Comparison of ENCODE assay signal across 33 cellular contexts in the genomic region with DNA sequence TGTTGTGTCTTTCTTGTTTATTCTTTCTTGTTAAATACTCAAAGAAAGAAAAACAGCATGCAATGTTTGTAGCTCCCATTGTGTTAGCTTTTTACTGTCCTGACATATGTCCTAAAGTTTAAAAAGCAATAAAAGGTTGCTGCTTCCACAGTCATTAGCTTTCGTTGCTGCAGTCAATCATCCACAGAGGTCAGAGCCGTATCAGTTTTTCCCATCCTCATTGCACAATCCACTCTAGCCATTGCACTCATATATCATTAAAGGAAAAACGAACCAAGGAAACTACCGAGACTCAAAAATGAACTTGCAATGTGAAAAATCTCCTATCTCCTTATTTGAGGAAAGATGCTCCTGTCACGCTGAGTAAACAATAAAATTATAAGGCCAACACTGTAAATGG.
"Had no signal": no experiment of that assay in that cellular context is flagged by ENCODE, and none has a peak within 500 bp of the region (broad histone marks: within the 10 kb centered on the region; RNA-seq: fewer than 3 reads in every experiment).

No MANE protein-coding gene starts in this region.

- H3K4me1 Mint-ChIP-seq: activated CD4-positive, alpha-beta T cell treated with anti-CD3 and anti-CD28 coated beads for 36 hours; activated CD4-positive, alpha-beta T cell treated with anti-CD3 and anti-CD28 coated beads, Interleukin-2, amount 10 ng/mL, durations not matched to agents 24 days and 14 days; activated CD8-positive, alpha-beta memory T cell treated with anti-CD3 and anti-CD28 coated beads, Interleukin-2, amount 10 ng/mL, durations not matched to agents 7 days and 5 days; activated naive CD4-positive, alpha-beta T cell treated with anti-CD3 and anti-CD28 coated beads, Interleukin-2, amount 50 U/mL, for 24 hours; activated naive CD8-positive, alpha-beta T cell treated with anti-CD3 and anti-CD28 coated beads for 36 hours; activated naive CD8-positive, alpha-beta T cell treated with anti-CD3 and anti-CD28 coated beads, Interleukin-2, amount 50 U/mL, for 24 hours; T-helper 17 cell had no signal

- H3K9me3 ChIP-seq: body of pancreas, esophagus squamous epithelium, gastroesophageal sphincter had no signal

- H3K4me3 Mint-ChIP-seq: activated CD4-positive, alpha-beta memory T cell treated with anti-CD3 and anti-CD28 coated beads for 36 hours; activated CD4-positive, alpha-beta T cell treated with anti-CD3 and anti-CD28 coated beads for 36 hours; activated CD4-positive, alpha-beta T cell treated with anti-CD3 and anti-CD28 coated beads, Interleukin-2, amount 10 ng/mL, durations not matched to agents 24 days and 14 days; activated CD8-positive, alpha-beta memory T cell treated with anti-CD3 and anti-CD28 coated beads, Interleukin-2, amount 10 ng/mL, durations not matched to agents 7 days and 5 days; activated CD8-positive, alpha-beta T cell treated with anti-CD3 and anti-CD28 coated beads, Interleukin-2, amount 10 ng/mL, durations not matched to agents 7 days and 5 days; activated naive CD4-positive, alpha-beta T cell treated with anti-CD3 and anti-CD28 coated beads for 36 hours; activated naive CD4-positive, alpha-beta T cell treated with anti-CD3 and anti-CD28 coated beads, Interleukin-2, amount 50 U/mL, for 24 hours; activated naive CD8-positive, alpha-beta T cell treated with anti-CD3 and anti-CD28 coated beads for 36 hours; activated naive CD8-positive, alpha-beta T cell treated with anti-CD3 and anti-CD28 coated beads, Interleukin-2, amount 50 U/mL, for 24 hours; activated T-helper 1 cell treated with anti-CD3 and anti-CD28 coated beads, Interleukin-12 subunit alpha, Interleukin-12 subunit beta, Interleukin-2, Interleukin-4 antibody, amounts not matched to agents 30 ng/mL and 10 ng/mL and 1 ng/mL, durations not matched to agents 14 hours and 24 hours and 36 hours; T-helper 17 cell; T-helper 2 cell treated with Interferon-gamma antibody and Interleukin-4, amounts not matched to agents 5 μg/mL and 100 μg/mL, for 36 hours had no signal

- H3K4me1 ChIP-seq: body of pancreas, esophagus squamous epithelium, gastroesophageal sphincter had no signal

- H3K36me3 ChIP-seq: esophagus squamous epithelium, gastroesophageal sphincter had no signal

- H3K27me3 ChIP-seq: body of pancreas, esophagus squamous epithelium, gastroesophageal sphincter had no signal

- H3K27ac Mint-ChIP-seq: activated CD4-positive, alpha-beta memory T cell treated with anti-CD3 and anti-CD28 coated beads for 36 hours; activated CD4-positive, alpha-beta T cell treated with anti-CD3 and anti-CD28 coated beads for 36 hours; activated CD4-positive, alpha-beta T cell treated with anti-CD3 and anti-CD28 coated beads, Interleukin-2, amount 10 ng/mL, durations not matched to agents 24 days and 14 days; activated CD8-positive, alpha-beta memory T cell treated with anti-CD3 and anti-CD28 coated beads, Interleukin-2, amount 10 ng/mL, durations not matched to agents 7 days and 5 days; activated CD8-positive, alpha-beta T cell treated with anti-CD3 and anti-CD28 coated beads, Interleukin-2, amount 10 ng/mL, durations not matched to agents 7 days and 5 days; activated naive CD4-positive, alpha-beta T cell treated with anti-CD3 and anti-CD28 coated beads for 36 hours; activated naive CD4-positive, alpha-beta T cell treated with anti-CD3 and anti-CD28 coated beads, Interleukin-2, amount 50 U/mL, for 24 hours; activated naive CD8-positive, alpha-beta T cell treated with anti-CD3 and anti-CD28 coated beads for 36 hours; activated naive CD8-positive, alpha-beta T cell treated with anti-CD3 and anti-CD28 coated beads, Interleukin-2, amount 50 U/mL, for 24 hours; activated T-helper 1 cell treated with anti-CD3 and anti-CD28 coated beads, Interleukin-12 subunit alpha, Interleukin-12 subunit beta, Interleukin-2, Interleukin-4 antibody, amounts not matched to agents 30 ng/mL and 10 ng/mL and 1 ng/mL, durations not matched to agents 14 hours and 24 hours and 36 hours; activated T-helper 2 cell treated with anti-CD3 and anti-CD28 coated beads, Interferon-gamma antibody, Interleukin-2, Interleukin-4, amounts not matched to agents 10 μg/mL and 5 μg/mL and 100 μg/mL, durations not matched to agents 14 hours and 24 hours and 36 hours; T-helper 17 cell; T-helper 2 cell treated with Interferon-gamma antibody and Interleukin-4, amounts not matched to agents 5 μg/mL and 100 μg/mL, for 36 hours had no signal

- H3K9me3 Mint-ChIP-seq: activated naive CD8-positive, alpha-beta T cell treated with anti-CD3 and anti-CD28 coated beads, Interleukin-2, amount 50 U/mL, for 24 hours had no signal

- ATAC-seq: activated CD4-positive, alpha-beta T cell treated with anti-CD3 and anti-CD28 coated beads for 36 hours; activated CD8-positive, alpha-beta memory T cell treated with anti-CD3 and anti-CD28 coated beads, Interleukin-2, amount 10 ng/mL, durations not matched to agents 7 days and 5 days; activated CD8-positive, alpha-beta T cell treated with anti-CD3 and anti-CD28 coated beads, Interleukin-2, amount 10 ng/mL, durations not matched to agents 7 days and 5 days; activated naive CD8-positive, alpha-beta T cell treated with anti-CD3 and anti-CD28 coated beads, Interleukin-2, amount 50 U/mL, for 24 hours; body of pancreas; gastroesophageal sphincter; T-helper 17 cell had no signal

- H3K27me3 Mint-ChIP-seq: activated CD4-positive, alpha-beta memory T cell treated with anti-CD3 and anti-CD28 coated beads for 36 hours; activated CD4-positive, alpha-beta T cell treated with anti-CD3 and anti-CD28 coated beads for 36 hours; activated CD4-positive, alpha-beta T cell treated with anti-CD3 and anti-CD28 coated beads, Interleukin-2, amount 10 ng/mL, durations not matched to agents 24 days and 14 days; activated CD8-positive, alpha-beta memory T cell treated with anti-CD3 and anti-CD28 coated beads, Interleukin-2, amount 10 ng/mL, durations not matched to agents 7 days and 5 days; activated naive CD4-positive, alpha-beta T cell treated with anti-CD3 and anti-CD28 coated beads, Interleukin-2, amount 50 U/mL, for 24 hours; activated naive CD8-positive, alpha-beta T cell treated with anti-CD3 and anti-CD28 coated beads for 36 hours; activated naive CD8-positive, alpha-beta T cell treated with anti-CD3 and anti-CD28 coated beads, Interleukin-2, amount 50 U/mL, for 24 hours; T-helper 17 cell had no signal

- H3K4me3 ChIP-seq: body of pancreas, esophagus squamous epithelium, gastroesophageal sphincter had no signal

- H3K27ac ChIP-seq: body of pancreas, epithelial cell of prostate, esophagus squamous epithelium, gastroesophageal sphincter had no signal

- H3K36me3 Mint-ChIP-seq: activated CD4-positive, alpha-beta memory T cell treated with anti-CD3 and anti-CD28 coated beads for 36 hours; activated CD8-positive, alpha-beta memory T cell treated with anti-CD3 and anti-CD28 coated beads, Interleukin-2, amount 10 ng/mL, durations not matched to agents 7 days and 5 days; activated naive CD4-positive, alpha-beta T cell treated with anti-CD3 and anti-CD28 coated beads, Interleukin-2, amount 50 U/mL, for 24 hours; activated naive CD8-positive, alpha-beta T cell treated with anti-CD3 and anti-CD28 coated beads for 36 hours had no signal

- DNase-seq: activated CD4-positive, alpha-beta memory T cell treated with anti-CD3 and anti-CD28 coated beads for 36 hours; activated CD4-positive, alpha-beta T cell treated with anti-CD3 and anti-CD28 coated beads for 36 hours; activated CD4-positive, alpha-beta T cell treated with anti-CD3 and anti-CD28 coated beads, Interleukin-2, amount 10 ng/mL, durations not matched to agents 24 days and 14 days; activated CD4-positive, CD25-positive, alpha-beta regulatory T cell; activated CD4-positive, CD25-positive, alpha-beta regulatory T cell treated with anti-CD3 and anti-CD28 coated beads, Interleukin-2, amount 50 U/mL, for 72 hours; activated CD8-positive, alpha-beta memory T cell treated with anti-CD3 and anti-CD28 coated beads, Interleukin-2, amount 10 ng/mL, durations not matched to agents 7 days and 5 days; activated CD8-positive, alpha-beta memory T cell treated with anti-CD3 and anti-CD28 coated beads, Interleukin-2, amount 50 U/mL, for 4 hours; activated CD8-positive, alpha-beta T cell treated with anti-CD3 and anti-CD28 coated beads, Interleukin-2, amount 10 ng/mL, durations not matched to agents 7 days and 5 days; activated effector memory CD4-positive, alpha-beta T cell treated with anti-CD3 and anti-CD28 coated beads, Interleukin-2, amount 50 U/mL, for 16 hours; activated naive CD4-positive, alpha-beta T cell treated with anti-CD3 and anti-CD28 coated beads for 36 hours; activated naive CD8-positive, alpha-beta T cell treated with anti-CD3 and anti-CD28 coated beads for 36 hours; activated naive CD8-positive, alpha-beta T cell treated with anti-CD3 and anti-CD28 coated beads, Interleukin-2, amount 50 U/mL, for 24 hours; activated T-cell treated with anti-CD3 and anti-CD28 coated beads, Interleukin-2, amount 50 U/mL, for 1 hour; activated T-cell treated with anti-CD3 and anti-CD28 coated beads, Interleukin-2, amount 50 U/mL, for 48 hours; amniotic stem cell; anterior cingulate cortex; body of pancreas; caudate nucleus; cortex of kidney; dermis blood vessel endothelial cell; effector CD8-positive, alpha-beta T cell; esophagus squamous epithelium; foreskin melanocyte; SW 1271; T-helper 1 cell; T-helper 17 cell; T1000 had no signal
